In the genomic region with DNA sequence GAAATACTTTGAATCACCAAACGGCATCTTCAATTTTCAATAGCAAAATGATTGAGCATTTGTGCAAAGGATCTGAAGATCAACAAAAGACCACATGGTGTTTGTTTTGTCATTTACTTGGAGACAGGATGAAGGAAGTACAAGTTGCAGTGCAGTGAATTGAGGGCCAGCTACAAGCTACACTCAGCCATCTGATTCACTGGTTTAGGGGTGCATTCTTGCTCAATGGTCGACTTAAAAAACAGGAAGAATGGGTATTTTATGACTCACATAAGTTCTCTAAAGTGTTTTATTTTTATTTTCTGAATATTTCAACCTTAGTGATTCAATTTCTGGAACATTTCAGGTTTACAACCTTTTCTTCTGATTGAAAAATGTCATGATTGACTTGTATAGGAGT, we compare ENCODE assay signal across 29 cellular contexts.
A peak's percentile ranks its signal among the peaks of the same experiment; 100 is the strongest.
DNase-seq lines count a peak whose midpoint lies in the region; ATAC-seq and TF ChIP-seq lines count a peak whose summit lies in the region.
"Had no signal": no experiment of that assay in that cellular context is flagged by ENCODE, and none has a peak within 500 bp of the region (broad histone marks: within the 10 kb centered on the region; RNA-seq: fewer than 3 reads in every experiment).

No MANE protein-coding gene starts in this region.

- H3K4me2 ChIP-seq in GM23248 (ENCODE audit: unreplicated experiment), result no peak overlapping the region
- H3K4me2 ChIP-seq: BLaER1 had no signal

- intact Hi-C loops in transverse colon (cut with DNase I; ENCODE audit: low total_unique reads), result no loop called here

- no peak for ATAC-seq in HG03139 (IDR thresholded peaks at IDR 0.05; ENCODE audit: unreplicated experiment)
- ATAC-seq: left lung; right cardiac atrium; stimulated activated naive CD8-positive, alpha-beta T cell treated with anti-CD3 and anti-CD28 coated beads, Interleukin-15, amount 100 ng/mL, for 72 hours had no signal

- H3K4me3 ChIP-seq in GM23248, result no peak overlapping the region
- no peak overlapping the region for H3K4me3 ChIP-seq in foreskin fibroblast (ENCODE audit: low read depth in 1 of 2, low read length in 2 of 2)
- no peak overlapping the region for H3K4me3 ChIP-seq in transverse colon
- H3K4me3 ChIP-seq: BLaER1, left lung, Peyer's patch, spleen, thoracic aorta, vagina had no signal

- H3K27ac ChIP-seq in GM23248 (no peak overlapping the region), transverse colon (peak overlapping the region; percentile 51 to 70 (median 62))
- H3K27ac ChIP-seq: BLaER1, epithelial cell of prostate, left lung, spleen, thoracic aorta, vagina, VCaP had no signal

- H3K36me3 ChIP-seq in GM23248 (ENCODE audit: low read depth) (no peaks in the 10 kb centered on the region), transverse colon (no peaks in the 10 kb centered on the region)
- H3K36me3 ChIP-seq: BLaER1, left lung, Peyer's patch, spleen, thoracic aorta, vagina had no signal

- H3K9me2 ChIP-seq in GM23248 (ENCODE audit: insufficient read depth), result no peaks in the 10 kb centered on the region

- H4K20me1 ChIP-seq in GM23248 (ENCODE audit: insufficient read depth), result no peaks in the 10 kb centered on the region
- H4K20me1 ChIP-seq: BLaER1 had no signal

- TF ChIP-seq POLR2A in transverse colon (IDR thresholded peaks at IDR 0.05), result no peak

- TF ChIP-seq CTCF in foreskin fibroblast (IDR thresholded peaks at IDR 0.05; ENCODE audit: low read depth, low read length) (no peak), transverse colon (IDR thresholded peaks at IDR 0.05) (no peak)

- H3K4me1 ChIP-seq in GM23248 (ENCODE audit: insufficient read depth), result no peaks in the 10 kb centered on the region
- peaks cover 0 to 66% (median 25%) of the 10 kb centered on the region in 4 donors for H3K4me1 ChIP-seq in transverse colon
- H3K4me1 ChIP-seq: BLaER1, left lung, spleen had no signal

- in situ Hi-C loops in GM23248 (cut with MboI), result no loop called here
- in situ Hi-C loops in transverse colon (cut with MboI; ENCODE audit: low pct_ligation_motif_present in 1 of 4, low pct_unique_long_range_greater_than_20kb in 1 of 4, low sequenced_read_pairs in 3 of 4), result no loop called here

- WGBS in GM23248 (ENCODE audit: low coverage in 1 of 2, low lambda C conversion rate in 2 of 2, missing lambda C conversion rate in 2 of 2), 2 experiments, result 17 to 21% methylated on average over 2 of the region's 2 CpGs
- WGBS in transverse colon (ENCODE audit: low coverage in 1 of 2), 2 donors, result 9 to 13% methylated on average over 2 of the region's 2 CpGs

- H3K9ac ChIP-seq in GM23248, result no peak overlapping the region
- H3K9ac ChIP-seq: BLaER1 had no signal

- no peaks in the 10 kb centered on the region for H3F3A ChIP-seq in GM23248 (ENCODE audit: insufficient read depth)

- DNase-seq in GM23248 (peak; percentile 44), NCI-H69 (lab: John Stamatoyannopoulos, UW) (peak; percentile 10), foreskin fibroblast (peak; percentile 41 to 49), transverse colon (no peak), hippocampal formation (lab: John Stamatoyannopoulos, UW) (no peak)
- DNase-seq in activated CD4-positive, alpha-beta T cell treated with anti-CD3 and anti-CD28 coated beads for 1 hour, result no peak
- DNase-seq: activated CD4-positive, alpha-beta T cell treated with anti-CD3 and anti-CD28 coated beads, Interleukin-2, amount 10 ng/mL, durations not matched to agents 7 days and 5 days; activated gamma-delta T cell; activated naive CD8-positive, alpha-beta T cell treated with anti-CD3 and anti-CD28 coated beads, Interleukin-2, amount 10 ng/mL, durations not matched to agents 7 days and 5 days; activated T-cell treated with anti-CD3 and anti-CD28 coated beads, Interleukin-2, amount 50 U/mL, for 1 hour; aorta; DMS153; effector CD8-positive, alpha-beta T cell; glutamatergic neuron; left lung; NCI-H1417 treated with DMSO at 0.1 percent for 48 hours; NCI-H2081 treated with DMSO at 0.1 percent for 48 hours; NCI-H226; Peyer's patch; right cardiac atrium; SHP77 treated with DMSO at 0.1 percent for 48 hours; spleen; stimulated activated naive CD8-positive, alpha-beta T cell treated with anti-CD3 and anti-CD28 coated beads, Interleukin-15, amount 100 ng/mL, for 72 hours had no signal

- H2AFZ ChIP-seq in GM23248, result no peak overlapping the region

- no peaks in the 10 kb centered on the region for H3K79me2 ChIP-seq in GM23248 (ENCODE audit: insufficient read depth)

- H3K27me3 ChIP-seq in GM23248 (replicated peaks; ENCODE audit: insufficient read depth) (no peaks in the 10 kb centered on the region), transverse colon (no peaks in the 10 kb centered on the region)
- H3K27me3 ChIP-seq: BLaER1, left lung, Peyer's patch, spleen, vagina had no signal

- H3K9me3 ChIP-seq in GM23248 (ENCODE audit: low read depth) (no peaks in the 10 kb centered on the region), transverse colon (no peaks in the 10 kb centered on the region)
- H3K9me3 ChIP-seq: BLaER1, left lung, Peyer's patch, spleen, thoracic aorta, vagina had no signal

- no peak for TF ChIP-seq EP300 in transverse colon (IDR thresholded peaks at IDR 0.05; ENCODE audit: low read depth)

Comparison
In these comparisons a context has a peak if more than half of its experiments do, and no peak if none do; other contexts are left out.
1. DNase-seq: peak in GM23248 (single experiment), NCI-H69 (single experiment) and foreskin fibroblast (2 of 2); none in transverse colon (single experiment), activated CD4-positive, alpha-beta T cell treated with anti-CD3 and anti-CD28 coated beads for 1 hour (single experiment) and hippocampal formation (0 of 2).